In genomic region chr6:32081676-32082075, GRCh38 we compare ENCODE assay signal across 1 cellular context.
TF ChIP-seq lines count a peak whose summit lies in the region.

No MANE protein-coding gene starts in this region.

TF ChIP-seq in K562, 482 proteins besides CTCF, POLR2A, EP300 and RAD21:
- TF ChIP-seq SETDB1 (IDR thresholded peaks at IDR 0.05; ENCODE audit: low read length) (no peak), STAT5A (IDR thresholded peaks at IDR 0.05; ENCODE audit: borderline replicate concordance, low read length) (no peak), SMAD4 (CRISPR knock-in tag; conservative IDR thresholded peaks at IDR 0.05) (no peak), ZBTB5 (IDR thresholded peaks at IDR 0.05) (no peak), RREB1 (CRISPR knock-in tag; IDR thresholded peaks at IDR 0.05) (no peak), GTF2F1 (IDR thresholded peaks at IDR 0.05; ENCODE audit: low read depth, low read length) (no peak), HCFC1 (IDR thresholded peaks at IDR 0.05; ENCODE audit: low read depth, low read length) (no peak), RBM15 (IDR thresholded peaks at IDR 0.05; ENCODE audit: insufficient read depth, low read length) (no peak), TFAP4 (CRISPR knock-in tag; IDR thresholded peaks at IDR 0.05; ENCODE audit: borderline replicate concordance) (no peak), C11orf30 (IDR thresholded peaks at IDR 0.05; ENCODE audit: low read depth) (no peak), ELF1 (tag; IDR thresholded peaks at IDR 0.05) (no peak), NR1H2 (CRISPR knock-in tag; IDR thresholded peaks at IDR 0.05) (no peak), HNRNPH1 (optimal IDR thresholded peaks at IDR 0.05; ENCODE audit: low read depth, low read length) (no peak), FUS (optimal IDR thresholded peaks at IDR 0.05; ENCODE audit: low read depth, low read length) (no peak), MECOM (CRISPR knock-in tag; IDR thresholded peaks at IDR 0.05) (no peak), GTF3C2 (IDR thresholded peaks at IDR 0.05; ENCODE audit: borderline replicate concordance, extremely low read depth, insufficient read length) (no peak), HOXB6 (CRISPR knock-in tag; IDR thresholded peaks at IDR 0.05; ENCODE audit: borderline replicate concordance) (no peak), USF1 (CRISPR knock-in tag; IDR thresholded peaks at IDR 0.05) (no peak), E2F3 (CRISPR knock-in tag; IDR thresholded peaks at IDR 0.05) (no peak)
